8 cellular contexts compared by ENCODE assay signal in genomic region chr18:33577688-33578370, GRCh38. TPM values are rescaled to one million over a fixed set of nuclear protein-coding genes. Genes with fewer than 3 reads are reported as not detected.
A peak's percentile ranks its signal among the peaks of the same experiment; 100 is the strongest.
DNase-seq lines count a peak whose midpoint lies in the region; ATAC-seq, FAIRE-seq and TF ChIP-seq lines count a peak whose summit lies in the region.

TSS of gene ASXL3 (plus strand) at chr18:33578219. CDS start at chr18:33578632, 413 bp downstream.

- H3K4me1 Mint-ChIP-seq in nephron progenitor cell: peaks cover 44% of the 10 kb centered on the region

- no peak for FAIRE-seq in GM12892 (lab: Jason Lieb, UNC)

- H3K36me3 Mint-ChIP-seq in nephron progenitor cell (ENCODE audit: low read depth): no peaks in the 10 kb centered on the region

- peaks cover 3% of the 10 kb centered on the region for H3K9me3 Mint-ChIP-seq in nephron progenitor cell

- no peak for TF ChIP-seq CTCF in fibroblast of the aortic adventitia (IDR thresholded peaks at IDR 0.05; ENCODE audit: insufficient read depth, low read length)
- no peak for TF ChIP-seq CTCF in nephron progenitor cell (IDR thresholded peaks at IDR 0.05)

- peak within 1 kb of the TSS; percentile 70 for H3K4me3 ChIP-seq in fibroblast of the aortic adventitia (ENCODE audit: low read depth, low read length)

- H3K27ac Mint-ChIP-seq in nephron progenitor cell: peak within 1 kb of the TSS; percentile 97

- H3K27me3 Mint-ChIP-seq in nephron progenitor cell (ENCODE audit: low read depth, poor library complexity): peaks cover 7% of the 10 kb centered on the region

- ATAC-seq in HG03432 (IDR thresholded peaks at IDR 0.05; ENCODE audit: unreplicated experiment) (peak; percentile 58), GM21529 (IDR thresholded peaks at IDR 0.05; ENCODE audit: unreplicated experiment) (no peak), GM21390 (IDR thresholded peaks at IDR 0.05; ENCODE audit: unreplicated experiment) (no peak)

- peak within 1 kb of the TSS; percentile 97 for H3K4me3 Mint-ChIP-seq in nephron progenitor cell

- DNase-seq in DMS153 (lab: John Stamatoyannopoulos, UW) (peak; percentile 35), SW480 (ENCODE audit: low spot score) (peak; percentile 5), fibroblast of the aortic adventitia (ENCODE audit: low read depth) (peak; percentile 5), nephron progenitor cell (peak; percentile 68), GM12892 (ENCODE audit: insufficient read length) (no peak)

- TF ChIP-seq POLR2A in GM12892 (IDR thresholded peaks at IDR 0.05; ENCODE audit: low read depth, low read length): no peak

RNA-seq across cellular contexts. Expression of gene ASXL3, which starts in this region (rescaled TPM):
- 0.54 TPM in 1 of 2 replicates, not detected in the other for total RNA-seq in fibroblast of the aortic adventitia (ENCODE audit: low replicate concordance)
- polyA plus RNA-seq in GM12892 (2012; ENCODE audit: missing spikeins): not detected

Comparison
In these comparisons a context has a peak if more than half of its experiments do, and no peak if none do; other contexts are left out.
1. Peak in DNase-seq and H3K4me3 ChIP-seq in fibroblast of the aortic adventitia; RNA of the gene not detected or under 1 TPM.